ENCODE assay signal across 29 cellular contexts in the genomic region with DNA sequence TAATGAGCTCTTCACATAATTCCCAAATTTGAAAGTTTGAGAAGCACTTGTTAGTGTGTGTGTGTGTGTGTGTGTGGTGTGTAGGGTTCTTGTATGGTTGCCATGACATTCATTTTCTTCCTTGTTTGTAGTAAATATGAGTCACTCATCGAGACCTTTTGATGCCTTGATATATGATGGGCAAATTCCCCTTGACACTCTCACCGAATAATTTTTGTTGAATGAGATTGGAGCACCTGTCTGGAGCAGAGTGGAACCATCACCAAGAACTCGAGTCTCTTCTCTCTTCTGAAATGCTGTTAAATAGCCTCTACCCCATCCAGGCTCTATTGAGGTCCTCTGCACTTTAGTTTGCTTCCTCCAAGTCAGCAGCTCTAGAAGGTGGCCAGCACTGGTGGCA.
"Had no signal": no experiment of that assay in that cellular context is flagged by ENCODE, and none has a peak within 500 bp of the region (broad histone marks: within the 10 kb centered on the region; RNA-seq: fewer than 3 reads in every experiment).

No MANE protein-coding gene starts in this region.

- H3K4me3 ChIP-seq: adrenal gland, body of pancreas, esophagus squamous epithelium had no signal

- H3K9me3 Mint-ChIP-seq: activated CD4-positive, alpha-beta T cell treated with anti-CD3 and anti-CD28 coated beads, Interleukin-2, amount 10 ng/mL, durations not matched to agents 7 days and 5 days; activated naive CD4-positive, alpha-beta T cell treated with anti-CD3 and anti-CD28 coated beads, Interleukin-2, amount 50 U/mL, for 72 hours; effector memory CD8-positive, alpha-beta T cell had no signal

- H3K36me3 ChIP-seq: adrenal gland, esophagus squamous epithelium had no signal

- H3K4me1 ChIP-seq: adrenal gland, body of pancreas, esophagus squamous epithelium had no signal

- H3K36me3 Mint-ChIP-seq: activated naive CD4-positive, alpha-beta T cell treated with anti-CD3 and anti-CD28 coated beads, Interleukin-2, amount 50 U/mL, for 72 hours had no signal

- H3K27ac ChIP-seq: adrenal gland, body of pancreas, epithelial cell of prostate, esophagus squamous epithelium had no signal

- DNase-seq: activated CD4-positive, alpha-beta T cell treated with anti-CD3 and anti-CD28 coated beads for 4 hours; activated CD4-positive, alpha-beta T cell treated with anti-CD3 and anti-CD28 coated beads, Interleukin-2, amount 10 ng/mL, durations not matched to agents 7 days and 5 days; activated CD4-positive, alpha-beta T cell treated with anti-CD3 and anti-CD28 coated beads, Interleukin-2, amount 50 U/mL, for 48 hours; activated CD4-positive, CD25-positive, alpha-beta regulatory T cell; activated CD4-positive, CD25-positive, alpha-beta regulatory T cell treated with anti-CD3 and anti-CD28 coated beads, Interleukin-2, amount 50 U/mL, for 72 hours; activated CD8-positive, alpha-beta memory T cell treated with anti-CD3 and anti-CD28 coated beads, Interleukin-2, amount 50 U/mL, for 48 hours; activated effector memory CD4-positive, alpha-beta T cell treated with Interleukin-2 at 50 U/mL for 16 hours; activated gamma-delta T cell treated with Interleukin-2 at 50 U/mL for 16 hours; activated naive CD4-positive, alpha-beta T cell treated with Interleukin-2 at 50 U/mL for 16 hours; activated T-cell treated with anti-CD3 and anti-CD28 coated beads for 4 hours; activated T-cell treated with anti-CD3 and anti-CD28 coated beads, Interleukin-2, amount 50 U/mL, for 48 hours; adrenal gland; amygdala; aorta; body of pancreas; caudate nucleus; cortex of kidney; dermis blood vessel endothelial cell; effector CD4-positive, alpha-beta T cell; effector memory CD8-positive, alpha-beta T cell; esophagus squamous epithelium; foreskin melanocyte; head of caudate nucleus; hippocampal formation; T-helper 2 cell had no signal

- ATAC-seq: body of pancreas; effector memory CD8-positive, alpha-beta T cell had no signal

- H3K27me3 Mint-ChIP-seq: activated CD4-positive, alpha-beta T cell treated with anti-CD3 and anti-CD28 coated beads, Interleukin-2, amount 10 ng/mL, durations not matched to agents 7 days and 5 days had no signal

- H3K9me3 ChIP-seq: adrenal gland, body of pancreas, esophagus squamous epithelium had no signal

- FAIRE-seq: colon, endothelial cell of umbilical vein had no signal

- H3K27ac Mint-ChIP-seq: activated CD4-positive, alpha-beta T cell treated with anti-CD3 and anti-CD28 coated beads, Interleukin-2, amount 10 ng/mL, durations not matched to agents 7 days and 5 days; activated naive CD4-positive, alpha-beta T cell treated with anti-CD3 and anti-CD28 coated beads, Interleukin-2, amount 50 U/mL, for 72 hours; effector memory CD8-positive, alpha-beta T cell had no signal

- H3K4me3 Mint-ChIP-seq: activated CD4-positive, alpha-beta T cell treated with anti-CD3 and anti-CD28 coated beads, Interleukin-2, amount 10 ng/mL, durations not matched to agents 7 days and 5 days; effector memory CD8-positive, alpha-beta T cell had no signal

- H3K27me3 ChIP-seq: adrenal gland, body of pancreas had no signal
